16 cellular contexts compared by ENCODE assay signal in the genomic region with DNA sequence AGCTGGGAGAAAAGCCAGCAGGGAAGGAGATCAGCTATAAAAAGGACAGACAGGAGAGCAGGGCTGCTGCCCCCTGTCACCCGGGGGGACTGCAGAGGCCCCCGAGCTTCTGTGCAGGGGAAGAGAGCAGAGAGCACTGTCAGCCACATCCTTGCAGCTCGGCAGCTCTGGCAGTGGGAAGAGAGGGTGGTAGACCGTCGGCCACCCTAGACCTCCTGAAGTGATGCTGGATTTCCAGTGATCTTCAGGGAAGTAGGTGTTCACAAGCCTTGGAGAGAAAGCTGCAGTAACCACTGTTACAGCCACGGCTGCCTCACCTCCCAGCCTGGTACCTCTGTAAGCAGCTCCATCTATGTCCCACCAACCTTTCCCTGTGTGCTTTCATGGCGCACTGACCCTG.
DNase-seq lines count a peak whose midpoint lies in the region; ATAC-seq, FAIRE-seq and TF ChIP-seq lines count a peak whose summit lies in the region.
"Had no signal": no experiment of that assay in that cellular context is flagged by ENCODE, and none has a peak within 500 bp of the region (broad histone marks: within the 10 kb centered on the region; RNA-seq: fewer than 3 reads in every experiment).

No MANE protein-coding gene starts in this region.

- intact Hi-C loops in thyroid gland (cut with DNase I) = no loop called here

- H3K79me1 ChIP-seq in neuronal stem cell (ENCODE audit: low read depth, low read length) = no peaks in the 10 kb centered on the region

- peak overlapping the region; percentile 44 for H3K18ac ChIP-seq in neuronal stem cell (ENCODE audit: low read length)

- DNase-seq in stimulated activated naive CD8-positive, alpha-beta T cell treated with anti-CD3 and anti-CD28 coated beads, Interleukin-15, amount 100 ng/mL, for 72 hours = no peak
- DNase-seq in stimulated activated naive CD8-positive, alpha-beta T cell treated with anti-CD3 and anti-CD28 coated beads, Interleukin-15, Interleukin-2, amounts not matched to agents 100 U/mL and 50 U/mL, for 24 hours = no peak
- DNase-seq in bronchial epithelial cell (ENCODE audit: low read depth) (no peak), neuronal stem cell (ENCODE audit: low spot score) (no peak), coronary artery (ENCODE audit: low spot score) (no peak), thyroid gland (no peak)
- DNase-seq: Caco-2; CD8-positive, alpha-beta T cell; DND-41; GDM1 had no signal

- no peak overlapping the region for H3K4me2 ChIP-seq in neuronal stem cell (ENCODE audit: insufficient read depth, low read length, poor library complexity, severe bottlenecking)

- H2BK15ac ChIP-seq in neuronal stem cell (ENCODE audit: low read length) = no peak overlapping the region

- TF ChIP-seq CTCF in bronchial epithelial cell (IDR thresholded peaks at IDR 0.05; ENCODE audit: insufficient read depth, low read length, severe bottlenecking) = no peak
- no peak for TF ChIP-seq CTCF in coronary artery (IDR thresholded peaks at IDR 0.05)
- TF ChIP-seq CTCF in thyroid gland (IDR thresholded peaks at IDR 0.05) = no peak

- H2BK120ac ChIP-seq in neuronal stem cell (ENCODE audit: low read depth, low read length) = no peak overlapping the region

- H3K4me1 ChIP-seq in neuronal stem cell (ENCODE audit: control insufficient read depth in 2 of 2, insufficient read depth in 1 of 2, low read depth in 1 of 2, low read length in 2 of 2) (no peaks in the 10 kb centered on the region), thyroid gland (peaks cover 2 to 5% of the 10 kb centered on the region in 2 donors)
- H3K4me1 ChIP-seq: Caco-2 had no signal

- peaks cover 0 to 3% of the 10 kb centered on the region in 2 donors for H3K9me3 Mint-ChIP-seq in stimulated activated naive CD8-positive, alpha-beta T cell treated with anti-CD3 and anti-CD28 coated beads, Interleukin-15, amount 100 ng/mL, for 72 hours
- H3K9me3 Mint-ChIP-seq: CD8-positive, alpha-beta T cell had no signal

- H3K27me3 Mint-ChIP-seq in stimulated activated naive CD8-positive, alpha-beta T cell treated with anti-CD3 and anti-CD28 coated beads, Interleukin-15, amount 100 ng/mL, for 72 hours = no peaks in the 10 kb centered on the region

- H3K27me3 ChIP-seq in bronchial epithelial cell (ENCODE audit: control insufficient read depth, insufficient read depth, low read length) = no peaks in the 10 kb centered on the region
- H3K27me3 ChIP-seq in neuronal stem cell (ENCODE audit: control insufficient read depth in 3 of 3, insufficient read depth in 3 of 3, low read depth in 1 of 3, low read length in 3 of 3) = peaks cover 0 to 7% (median 0%) of the 10 kb centered on the region in 3 experiments
- no peaks in the 10 kb centered on the region for H3K27me3 ChIP-seq in thyroid gland

- no peak overlapping the region for H3K4me3 Mint-ChIP-seq in stimulated activated naive CD8-positive, alpha-beta T cell treated with anti-CD3 and anti-CD28 coated beads, Interleukin-15, amount 100 ng/mL, for 72 hours
- H3K4me3 Mint-ChIP-seq: CD14-positive monocyte; CD8-positive, alpha-beta T cell had no signal

- no peaks in the 10 kb centered on the region for H3K36me3 ChIP-seq in bronchial epithelial cell (ENCODE audit: control insufficient read depth, insufficient read depth, low read length)
- H3K36me3 ChIP-seq in neuronal stem cell (replicated peaks in 1 of 2; ENCODE audit: control insufficient read depth in 2 of 2, insufficient read depth in 2 of 2, low read length in 2 of 2) = no peaks in the 10 kb centered on the region
- no peaks in the 10 kb centered on the region for H3K36me3 ChIP-seq in thyroid gland

- H3K4ac ChIP-seq in neuronal stem cell (ENCODE audit: low read length) = no peak overlapping the region

- H3K4me3 ChIP-seq in bronchial epithelial cell (ENCODE audit: low read depth, low read length) (no peak overlapping the region), neuronal stem cell (ENCODE audit: low read length in 2 of 2) (no peak overlapping the region), coronary artery (no peak overlapping the region), thyroid gland (replicated peaks in 1 of 3) (no peak overlapping the region)

- no peak overlapping the region for H3K14ac ChIP-seq in neuronal stem cell (ENCODE audit: low read length)

- no peak overlapping the region for H2AFZ ChIP-seq in neuronal stem cell (ENCODE audit: low read length)

- H3K4me1 Mint-ChIP-seq in stimulated activated naive CD8-positive, alpha-beta T cell treated with anti-CD3 and anti-CD28 coated beads, Interleukin-15, amount 100 ng/mL, for 72 hours = no peaks in the 10 kb centered on the region
- H3K4me1 Mint-ChIP-seq: CD14-positive monocyte had no signal

- H2BK12ac ChIP-seq in neuronal stem cell (ENCODE audit: low read length) = peak overlapping the region; percentile 50

- H3K9ac ChIP-seq in neuronal stem cell (ENCODE audit: low read depth, low read length, poor library complexity) = no peak overlapping the region

- H3K23ac ChIP-seq in neuronal stem cell (ENCODE audit: low read depth, low read length, poor library complexity) = no peak overlapping the region

- no peak overlapping the region for H4K8ac ChIP-seq in neuronal stem cell (ENCODE audit: low read depth, low read length)

- H3K9me3 ChIP-seq in neuronal stem cell (replicated peaks in 1 of 2; ENCODE audit: control insufficient read depth in 2 of 2, insufficient read depth in 1 of 2, low read depth in 1 of 2, low read length in 2 of 2) = no peaks in the 10 kb centered on the region
- no peaks in the 10 kb centered on the region for H3K9me3 ChIP-seq in thyroid gland
- H3K9me3 ChIP-seq: Caco-2 had no signal

- peak; percentile 60 for FAIRE-seq in bronchial epithelial cell (lab: Jason Lieb, UNC)
- FAIRE-seq: GM12892, GM19239 had no signal

- no peak for TF ChIP-seq POLR2A in thyroid gland (IDR thresholded peaks at IDR 0.05)

- no CpG with 5 or more reads among the region's 7 CpGs for WGBS in neuronal stem cell (ENCODE audit: extremely low coverage in 2 of 2, insufficient read length in 2 of 2, insufficient replicate concordance in 1 of 2), 2 donors
- 70 to 84% methylated on average over 5 to 7 of the region's 7 CpGs for WGBS in thyroid gland, 2 donors

- peak overlapping the region in 1 of 2 donors; percentile 91 for H3K27ac Mint-ChIP-seq in stimulated activated naive CD8-positive, alpha-beta T cell treated with anti-CD3 and anti-CD28 coated beads, Interleukin-15, amount 100 ng/mL, for 72 hours
- H3K27ac Mint-ChIP-seq: CD14-positive monocyte; CD8-positive, alpha-beta T cell had no signal

- H3K27ac ChIP-seq in neuronal stem cell (replicated peaks; ENCODE audit: low read length) (no peak overlapping the region), coronary artery (no peak overlapping the region), thyroid gland (no peak overlapping the region)
- H3K27ac ChIP-seq: HL-60 had no signal

- no peak overlapping the region for H2BK5ac ChIP-seq in neuronal stem cell (ENCODE audit: low read length)

- H2AK5ac ChIP-seq in neuronal stem cell (ENCODE audit: low read depth, low read length) = no peak overlapping the region

- no peak overlapping the region for H4K91ac ChIP-seq in neuronal stem cell (ENCODE audit: low read depth, low read length, poor library complexity)

- ATAC-seq in stimulated activated naive CD8-positive, alpha-beta T cell treated with anti-CD3 and anti-CD28 coated beads, Interleukin-15, amount 100 ng/mL, for 72 hours = peak; percentile 46
- no peak for ATAC-seq in stimulated activated naive CD8-positive, alpha-beta T cell treated with anti-CD3 and anti-CD28 coated beads, Interleukin-15, Interleukin-2, amounts not matched to agents 100 U/mL and 50 U/mL, for 24 hours
- ATAC-seq in GM19455 (IDR thresholded peaks at IDR 0.05; ENCODE audit: unreplicated experiment) = no peak
- ATAC-seq: CD8-positive, alpha-beta T cell; HCT116 had no signal
